ENCODE assay signal across 24 cellular contexts in genomic region chr6:65289491-65289890, GRCh38.
DNase-seq lines count a peak whose midpoint lies in the region; ATAC-seq and TF ChIP-seq lines count a peak whose summit lies in the region.
"Had no signal": no experiment of that assay in that cellular context is flagged by ENCODE, and none has a peak within 500 bp of the region (broad histone marks: within the 10 kb centered on the region; RNA-seq: fewer than 3 reads in every experiment).

No MANE protein-coding gene starts in this region.

- no peak overlapping the region for H3K9ac ChIP-seq in PC-3 (ENCODE audit: low read length)
- H3K9ac ChIP-seq in H9 (ENCODE audit: extremely low read depth, insufficient read length, low read length), result no peak overlapping the region
- H3K9ac ChIP-seq: GM23248 had no signal

- H4K8ac ChIP-seq in H9 (replicated peaks; ENCODE audit: insufficient read length, low read depth, low read length), result no peak overlapping the region

- H2BK15ac ChIP-seq in H9 (ENCODE audit: low read depth, low read length), result no peak overlapping the region

- no peaks in the 10 kb centered on the region for H3K4me1 Mint-ChIP-seq in H9

- no peak overlapping the region for H3K4me3 Mint-ChIP-seq in H9
- H3K4me3 Mint-ChIP-seq: dendritic cell treated with granulocyte-macrophage colony-stimulating factor and Interleukin-4, amounts not matched to agents 40 ng/mL and 50 ng/mL, for 4 days; stimulated activated naive CD8-positive, alpha-beta T cell treated with anti-CD3 and anti-CD28 coated beads, Interleukin-15, Interleukin-2, amounts not matched to agents 100 ng/mL and 50 ng/mL, for 24 hours had no signal

- H3K4me2 ChIP-seq in PC-3 (ENCODE audit: low read length), result no peak overlapping the region
- no peak overlapping the region for H3K4me2 ChIP-seq in H9 (ENCODE audit: insufficient read depth, insufficient read length, low read length)
- H3K4me2 ChIP-seq: A549 had no signal

- CTCF ChIA-PET in PC-3 (lab: Charles Lee), result no interaction called here

- no peak overlapping the region for H4K5ac ChIP-seq in H9 (ENCODE audit: insufficient read length, low read depth, low read length)

- H3K79me1 ChIP-seq in H9 (ENCODE audit: insufficient read depth, low read depth, low read length, poor library complexity, severe bottlenecking), result no peaks in the 10 kb centered on the region

- no peak overlapping the region for H2BK5ac ChIP-seq in H9 (ENCODE audit: insufficient read length, low read length)

- H3K4me1 ChIP-seq in PC-3 (ENCODE audit: insufficient read depth, low read length) (no peaks in the 10 kb centered on the region; the same call in 1 of the 2 replicates), H9 (ENCODE audit: insufficient read depth, low read length) (no peaks in the 10 kb centered on the region)
- H3K4me1 ChIP-seq: A549, Caco-2, gastrocnemius medialis, thyroid gland had no signal

- no peak overlapping the region for H2BK12ac ChIP-seq in H9 (ENCODE audit: insufficient read length, low read depth, low read length)

- H3K79me2 ChIP-seq in PC-3 (ENCODE audit: low read length), result no peaks in the 10 kb centered on the region
- H3K79me2 ChIP-seq in H9 (ENCODE audit: insufficient read depth, low read length), result no peaks in the 10 kb centered on the region

- H3K23me2 ChIP-seq in H9 (ENCODE audit: insufficient read length, low read depth, low read length, poor library complexity, severe bottlenecking), result no peaks in the 10 kb centered on the region

- no peak overlapping the region for H2AFZ ChIP-seq in PC-3 (ENCODE audit: low read length)
- no peak overlapping the region for H2AFZ ChIP-seq in H9 (ENCODE audit: low read length)
- H2AFZ ChIP-seq: GM23248 had no signal

- TF ChIP-seq CTCF in PC-3 (conservative IDR thresholded peaks at IDR 0.05; ENCODE audit: low read depth, low read length), result no peak
- TF ChIP-seq CTCF in H9 (conservative IDR thresholded peaks at IDR 0.05), result no peak

- intact Hi-C loops in PC-3 (cut with micrococcal nuclease) (no loop called here), left ventricle myocardium superior (cut with micrococcal nuclease) (no loop called here)

- no peak overlapping the region for H3K4me3 ChIP-seq in PC-3 (ENCODE audit: low read length)
- H3K4me3 ChIP-seq: A549, gastrocnemius medialis, GM12878, GM23248, thyroid gland had no signal

- no peaks in the 10 kb centered on the region for H3K36me3 Mint-ChIP-seq in H9 (ENCODE audit: insufficient read depth in 1 of 3, low read depth in 3 of 3)

- no peak overlapping the region for H2BK120ac ChIP-seq in H9 (ENCODE audit: low read depth, low read length, poor library complexity, severe bottlenecking)

- H4K20me1 ChIP-seq in PC-3 (ENCODE audit: low read length), result no peaks in the 10 kb centered on the region
- H4K20me1 ChIP-seq in H9 (ENCODE audit: control insufficient read depth, insufficient read depth, insufficient read length), result no peaks in the 10 kb centered on the region

- no peaks in the 10 kb centered on the region for H3K27me3 ChIP-seq in PC-3 (ENCODE audit: low read length)
- no peaks in the 10 kb centered on the region for H3K27me3 ChIP-seq in H9 (ENCODE audit: insufficient read depth, low read length)
- H3K27me3 ChIP-seq: gastrocnemius medialis, thyroid gland had no signal

- no peak overlapping the region for H4K91ac ChIP-seq in H9 (ENCODE audit: insufficient read length, low read depth, low read length)

- H3K27ac Mint-ChIP-seq in H9, result no peak overlapping the region
- H3K27ac Mint-ChIP-seq: dendritic cell treated with granulocyte-macrophage colony-stimulating factor and Interleukin-4, amounts not matched to agents 40 ng/mL and 50 ng/mL, for 4 days; stimulated activated naive CD8-positive, alpha-beta T cell treated with anti-CD3 and anti-CD28 coated beads, Interleukin-15, Interleukin-2, amounts not matched to agents 100 ng/mL and 50 ng/mL, for 24 hours had no signal

- 0 out of 2 replicates have a peak, but pooled peaks have one; percentile 13 for ATAC-seq in PC-3
- ATAC-seq in left ventricle myocardium superior, result no peak
- no peak for ATAC-seq in GM21423 (IDR thresholded peaks at IDR 0.05; ENCODE audit: unreplicated experiment)
- ATAC-seq in GM18873 (IDR thresholded peaks at IDR 0.05; ENCODE audit: low FRiP score, unreplicated experiment), result no peak
- ATAC-seq: A549, gastrocnemius medialis, GM12878, right cardiac atrium had no signal

- no peak overlapping the region for H2BK20ac ChIP-seq in H9 (ENCODE audit: low read depth, low read length, poor library complexity, severe bottlenecking)

- H3K36me3 ChIP-seq in PC-3 (ENCODE audit: low read depth, low read length), result no peaks in the 10 kb centered on the region
- H3K36me3 ChIP-seq: gastrocnemius medialis, thyroid gland had no signal

- no peaks in the 10 kb centered on the region for H3K9me3 Mint-ChIP-seq in H9

- H3K56ac ChIP-seq in H9 (ENCODE audit: insufficient read length, low read depth, low read length), result no peak overlapping the region

- H3T11ph ChIP-seq in H9 (ENCODE audit: low read length), result no peak overlapping the region

- no peak overlapping the region for H3K4ac ChIP-seq in H9 (ENCODE audit: low read depth, low read length)

- H3K18ac ChIP-seq in H9 (ENCODE audit: insufficient read length, low read depth, low read length), result no peak overlapping the region

- no CpG with 5 or more reads among the region's 2 CpGs for WGBS in H9 (ENCODE audit: extremely low coverage, insufficient read length, low lambda C conversion rate)

- no peaks in the 10 kb centered on the region for H3K9me3 ChIP-seq in PC-3 (ENCODE audit: low read length)
- no peaks in the 10 kb centered on the region for H3K9me3 ChIP-seq in H9 (ENCODE audit: control insufficient read depth, low read depth, low read length)
- H3K9me3 ChIP-seq: A549, Caco-2, gastrocnemius medialis, thyroid gland had no signal

- H3K9me2 ChIP-seq in PC-3 (replicated peaks; ENCODE audit: low read length), result no peaks in the 10 kb centered on the region

- H3K27me3 Mint-ChIP-seq in H9 (ENCODE audit: low read depth), result no peaks in the 10 kb centered on the region
- H3K27me3 Mint-ChIP-seq: dendritic cell treated with granulocyte-macrophage colony-stimulating factor and Interleukin-4, amounts not matched to agents 40 ng/mL and 50 ng/mL, for 4 days; stimulated activated naive CD8-positive, alpha-beta T cell treated with anti-CD3 and anti-CD28 coated beads, Interleukin-15, Interleukin-2, amounts not matched to agents 100 ng/mL and 50 ng/mL, for 24 hours had no signal

- no peaks in the 10 kb centered on the region for H3F3A ChIP-seq in PC-3 (ENCODE audit: low read length, unreplicated experiment)

- no peak overlapping the region for H2AK5ac ChIP-seq in H9 (ENCODE audit: insufficient read length, low read length)

- H3K23ac ChIP-seq in H9 (ENCODE audit: insufficient read length, low read depth, low read length), result no peak overlapping the region

- DNase-seq in COLO829 (ENCODE audit: low spot score) (peak; percentile 0), PC-3 (peak; percentile 24), dermis microvascular lymphatic vessel endothelial cell (ENCODE audit: low read depth in 2 of 2) (peak; percentile 76 to 85), lung microvascular endothelial cell (ENCODE audit: low read depth in 2 of 2) (peak; percentile 64 to 87), left ventricle myocardium superior (no peak), H9 (no peak)
- DNase-seq: activated CD4-positive, alpha-beta T cell treated with anti-CD3 and anti-CD28 coated beads, Interleukin-2, amount 50 U/mL, for 4 hours; activated gamma-delta T cell; Caco-2; DND-41; gastrocnemius medialis; GM23248; NCI-H1105; NCI-H2029 treated with DMSO at 0.1 percent for 48 hours; NCI-H524; right cardiac atrium; thyroid gland; WERI-Rb-1 had no signal

- H3K14ac ChIP-seq in H9 (ENCODE audit: insufficient read depth, low read length), result no peak overlapping the region

- no peak overlapping the region for H3K27ac ChIP-seq in PC-3 (ENCODE audit: low read length)
- H3K27ac ChIP-seq in H9 (ENCODE audit: insufficient read length, low read depth, low read length), result no peak overlapping the region
- H3K27ac ChIP-seq: A549, gastrocnemius medialis, GM23248, thyroid gland, WERI-Rb-1 had no signal

- POLR2A ChIA-PET in PC-3 (lab: Charles Lee; ENCODE audit: unreplicated experiment), result interaction anchor here (0.7 kb wide), 1 partner anchor 94 kb away, joined by 8 read pairs; no protein-coding TSS in a partner anchor

- no TSS peak for BruUV-seq in PC-3 (replicated peaks; lab: Mats Ljungman, UMichigan)

Comparison
In these comparisons a context has a peak if more than half of its experiments do, and no peak if none do; other contexts are left out.
1. DNase-seq: peak in COLO829 (single experiment), PC-3 (single experiment), dermis microvascular lymphatic vessel endothelial cell (2 of 2) and lung microvascular endothelial cell (2 of 2); none in left ventricle myocardium superior (single experiment) and H9 (single experiment).